ENCODE assay signal across 1 cellular context in the genomic region with DNA sequence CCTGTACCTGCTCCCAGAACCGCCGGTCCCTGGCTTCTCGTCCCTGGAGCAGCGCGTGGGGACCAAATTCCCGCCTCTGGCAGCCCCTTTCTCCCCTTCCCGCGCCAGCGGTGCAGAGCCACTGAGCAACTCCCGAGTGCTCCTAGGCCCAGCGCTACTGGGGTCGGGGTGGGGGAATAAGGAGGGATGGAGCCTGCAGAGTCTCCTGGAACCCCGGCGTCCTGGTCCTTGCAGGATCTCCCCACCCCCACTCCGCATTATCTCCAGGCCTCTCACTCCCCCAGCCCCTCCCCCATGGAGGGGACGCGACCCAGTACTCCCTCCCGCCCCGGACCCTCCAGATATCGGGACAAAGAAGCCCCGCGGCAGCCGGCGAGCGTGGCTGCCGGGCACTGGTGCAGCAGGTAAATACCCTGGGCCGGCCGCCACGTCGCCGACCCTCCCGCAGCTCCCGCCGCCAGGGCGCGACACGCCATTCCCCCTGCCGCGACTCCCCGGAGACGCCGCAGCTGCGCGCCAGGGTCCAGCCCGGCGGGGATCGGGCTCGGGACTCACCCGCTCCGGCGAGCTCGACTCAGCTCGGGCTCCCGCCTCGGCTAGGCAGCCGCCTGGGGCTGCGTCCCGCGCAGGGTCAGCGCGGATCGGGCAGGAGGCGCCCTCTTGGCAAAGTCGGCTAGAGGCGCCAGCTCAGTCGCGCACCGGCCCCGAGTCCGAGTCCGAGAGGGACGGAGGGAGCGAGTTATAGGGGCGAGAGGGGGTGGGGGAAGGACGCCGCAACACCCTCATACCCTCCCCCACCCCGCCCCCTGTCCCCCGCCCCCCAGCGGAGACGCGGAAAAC.
A peak's percentile ranks its signal among the peaks of the same experiment; 100 is the strongest.
TF ChIP-seq lines count a peak whose summit lies in the region.

No MANE protein-coding gene starts in this region.

TF ChIP-seq in H1, 55 proteins besides CTCF, POLR2A, EP300 and RAD21 (continued from another document):
- TF ChIP-seq FOSL1 (IDR thresholded peaks at IDR 0.05; ENCODE audit: insufficient read depth, low read depth, low read length) (no peak), KDM4A (IDR thresholded peaks at IDR 0.05; ENCODE audit: low read depth, low read length, severe bottlenecking) (peak; percentile 71), POLR2AphosphoS5 (IDR thresholded peaks at IDR 0.05; ENCODE audit: low read depth, low read length) (peak; percentile 45; the same call in 1 of the 2 replicates), SIN3A (conservative IDR thresholded peaks at IDR 0.05 in 1 of 2, IDR thresholded peaks at IDR 0.05 in 1 of 2; ENCODE audit: low read depth in 1 of 2, low read length in 2 of 2) (peak in 1 of 2 experiments; percentile 43; a peak in 1 of 4 replicates), BACH1 (IDR thresholded peaks at IDR 0.05; ENCODE audit: low read length) (no peak), CTBP2 (IDR thresholded peaks at IDR 0.05; ENCODE audit: borderline replicate concordance, insufficient read depth, insufficient read length, low read length) (no peak)
